In the genomic region with DNA sequence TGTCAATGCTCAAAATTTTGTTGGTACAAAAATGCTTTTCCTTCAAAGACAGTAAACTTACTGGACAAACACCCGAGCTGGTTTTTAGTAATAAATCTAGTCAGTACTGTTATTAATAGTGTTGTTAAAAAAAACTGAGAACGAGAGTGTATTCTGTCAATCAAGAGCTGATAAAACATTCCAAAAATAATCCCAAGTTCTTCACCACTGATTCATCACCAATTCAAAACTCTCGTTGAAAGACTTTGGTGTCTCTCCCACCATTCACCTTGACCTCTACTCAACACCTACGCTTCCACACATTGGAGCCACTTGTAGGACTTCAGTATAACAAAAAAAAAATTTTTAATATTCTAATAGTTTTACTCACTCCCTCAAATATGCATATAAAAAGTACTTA, we compare ENCODE assay signal across 4 cellular contexts.
"Had no signal": no experiment of that assay in that cellular context is flagged by ENCODE, and none has a peak within 500 bp of the region (broad histone marks: within the 10 kb centered on the region; RNA-seq: fewer than 3 reads in every experiment).

No MANE protein-coding gene starts in this region.

- H2AFZ ChIP-seq: GM23338 had no signal

- ATAC-seq: GM23338 had no signal

- DNase-seq: H9, HCEC 1CT, IMR-90 had no signal

- H3K4me3 ChIP-seq: GM23338 had no signal

- H3K4me2 ChIP-seq: GM23338 had no signal
